In the genomic region with DNA sequence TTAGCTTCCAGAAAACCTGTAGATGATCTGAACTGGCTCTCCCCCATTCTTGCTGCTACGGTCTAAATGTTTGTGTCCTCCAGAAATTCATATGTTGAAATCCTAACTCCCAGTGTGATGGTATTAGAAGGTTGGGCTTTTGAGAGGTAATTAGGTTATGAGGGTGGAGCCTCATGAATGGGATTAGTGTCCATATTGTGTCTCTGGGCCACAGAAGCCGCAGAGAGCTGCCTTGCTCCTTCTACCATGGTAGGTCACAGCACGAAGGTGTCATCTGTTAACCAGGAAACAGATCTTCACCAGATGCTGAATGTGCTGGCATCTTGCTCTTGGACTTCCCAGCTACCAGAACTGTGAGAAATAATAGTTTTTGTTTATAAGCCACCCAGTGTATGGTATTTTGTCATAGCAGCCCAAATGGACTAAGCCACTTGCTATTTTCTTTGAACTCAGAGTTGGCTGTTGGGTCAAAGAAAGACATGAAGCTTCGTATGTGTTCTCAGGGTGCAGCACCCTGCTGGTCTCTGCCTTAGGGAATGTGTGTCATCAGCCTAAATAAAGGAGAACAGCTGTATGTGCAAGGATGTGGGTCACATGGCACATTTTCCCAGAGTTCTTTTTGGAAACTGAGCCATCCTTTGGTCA, we compare ENCODE assay signal across 17 cellular contexts.
DNase-seq lines count a peak whose midpoint lies in the region; TF ChIP-seq lines count a peak whose summit lies in the region.
"Had no signal": no experiment of that assay in that cellular context is flagged by ENCODE, and none has a peak within 500 bp of the region (broad histone marks: within the 10 kb centered on the region; RNA-seq: fewer than 3 reads in every experiment).

No MANE protein-coding gene starts in this region.

- H3K4me2 ChIP-seq in SK-N-SH, result peak overlapping the region; percentile 38; the same call in 1 of the 2 replicates

- no peak overlapping the region for H3K9ac ChIP-seq in SK-N-SH

- H3K9me2 ChIP-seq in SK-N-SH, result no peaks in the 10 kb centered on the region

- POLR2A ChIA-PET in SK-N-SH (lab: Yijun Ruan, JAX), result no interaction called here

- H3K27ac ChIP-seq in SK-N-SH (ENCODE audit: low read depth in 2 of 2, low read length in 1 of 2) (peak overlapping the region; percentile 69 to 78; a peak in 3 of 4 replicates), sigmoid colon (peak overlapping the region in 3 of 4 donors; percentile 17 to 36 (median 34))
- H3K27ac ChIP-seq: cardiac muscle cell, RWPE1 had no signal

- H3K9me3 ChIP-seq in SK-N-SH (no peaks in the 10 kb centered on the region), sigmoid colon (no peaks in the 10 kb centered on the region)
- H3K9me3 ChIP-seq: MG63 had no signal

- H2AFZ ChIP-seq in SK-N-SH (ENCODE audit: low read depth), result no peak overlapping the region

- no peak for TF ChIP-seq EP300 in SK-N-SH (IDR thresholded peaks at IDR 0.05; ENCODE audit: borderline replicate concordance in 1 of 2, low read depth in 1 of 2, low read length in 1 of 2)
- no peak for TF ChIP-seq EP300 in sigmoid colon (IDR thresholded peaks at IDR 0.05)

- 0 out of 2 replicates have a peak, but pooled peaks cover 4% of the 10 kb centered on the region for H4K20me1 ChIP-seq in SK-N-SH (ENCODE audit: insufficient read depth)

- DNase-seq in HT1080 (ENCODE audit: low read depth) (peak; percentile 30), SK-N-SH (no peak), foreskin melanocyte (peak; percentile 37), sigmoid colon (no peak), mucosa of gallbladder (ENCODE audit: low spot score) (no peak)
- DNase-seq in stimulated activated CD4-positive, alpha-beta T cell treated with anti-CD3 and anti-CD28 coated beads, Interleukin-4, amount 100 ng/mL, for 4 hours, result no peak
- DNase-seq in activated CD8-positive, alpha-beta memory T cell treated with anti-CD3 and anti-CD28 coated beads, Interleukin-2, amount 50 U/mL, for 48 hours, result no peak
- DNase-seq in stimulated activated CD4-positive, alpha-beta T cell treated with anti-CD3 and anti-CD28 coated beads, Interleukin-12 subunit alpha, Interleukin-12 subunit beta, amount 100 ng/mL, for 4 hours, result no peak
- DNase-seq: activated CD4-positive, alpha-beta T cell treated with anti-CD3 and anti-CD28 coated beads for 36 hours; activated naive CD8-positive, alpha-beta T cell treated with anti-CD3 and anti-CD28 coated beads for 36 hours; activated T-cell treated with anti-CD3 and anti-CD28 coated beads, Interleukin-2, amount 50 U/mL, for 1 hour; immature natural killer cell; T-helper 9 cell; trophoblast cell had no signal

- H3K36me3 ChIP-seq in SK-N-SH (replicated peaks in 1 of 2; ENCODE audit: control insufficient read depth in 1 of 2, insufficient read depth in 2 of 2, low read length in 1 of 2) (no peaks in the 10 kb centered on the region), sigmoid colon (no peaks in the 10 kb centered on the region)
- H3K36me3 ChIP-seq: cardiac muscle cell, MG63 had no signal

- H3K4me3 ChIP-seq in SK-N-SH (ENCODE audit: low read depth in 2 of 2, low read length in 1 of 2) (no peak overlapping the region), sigmoid colon (no peak overlapping the region)
- H3K4me3 ChIP-seq: cardiac muscle cell, MG63 had no signal

- TF ChIP-seq POLR2A in sigmoid colon (IDR thresholded peaks at IDR 0.05), result no peak

- no peak for TF ChIP-seq RAD21 in SK-N-SH (IDR thresholded peaks at IDR 0.05; ENCODE audit: low read length)

- peaks cover 17% of the 10 kb centered on the region for H3F3A ChIP-seq in SK-N-SH (replicated peaks; ENCODE audit: insufficient read depth)

- CTCF ChIA-PET in SK-N-SH (lab: Yijun Ruan, JAX), result interaction anchor here (1.1 to 2.8 kb wide), 4 partner anchors 15 to 541 kb away, joined by 3 to 10 read pairs (median 5); no protein-coding TSS in a partner anchor

- H3K79me2 ChIP-seq in SK-N-SH (ENCODE audit: insufficient read depth), result no peaks in the 10 kb centered on the region

- intact Hi-C loops in sigmoid colon (cut with DNase I), result no loop called here

- H3K4me1 ChIP-seq in SK-N-SH (ENCODE audit: control insufficient read depth in 1 of 2, insufficient read depth in 2 of 2, low read depth in 1 of 2, low read length in 1 of 2) (peaks cover 13 to 22% of the 10 kb centered on the region in 2 experiments), sigmoid colon (peaks cover 0 to 24% (median 11%) of the 10 kb centered on the region in 4 donors)

- WGBS in SK-N-SH (ENCODE audit: low lambda C conversion rate), result 70% methylated on average over 4 of the region's 4 CpGs
- 84 to 89% methylated on average over 4 of the region's 4 CpGs for WGBS in sigmoid colon, 2 donors

- H3K27me3 ChIP-seq in SK-N-SH (ENCODE audit: insufficient read depth) (no peaks in the 10 kb centered on the region), sigmoid colon (no peaks in the 10 kb centered on the region)
- H3K27me3 ChIP-seq: cardiac muscle cell, MG63 had no signal

- TF ChIP-seq CTCF in SK-N-SH (IDR thresholded peaks at IDR 0.05) (no peak), sigmoid colon (IDR thresholded peaks at IDR 0.05) (no peak)

TF ChIP-seq in SK-N-SH, 30 proteins besides CTCF, POLR2A, EP300 and RAD21:
- no peak for TF ChIP-seq JUND (IDR thresholded peaks at IDR 0.05)
- no peak for TF ChIP-seq MEF2A (IDR thresholded peaks at IDR 0.05; ENCODE audit: borderline replicate concordance, low read depth)
- no peak for TF ChIP-seq GATA2 (CRISPR knock-in tag; IDR thresholded peaks at IDR 0.05)
- TF ChIP-seq EZH2phosphoT487 (IDR thresholded peaks at IDR 0.05; ENCODE audit: borderline replicate concordance, low read depth), result no peak
- no peak for TF ChIP-seq RCOR1 (IDR thresholded peaks at IDR 0.05; ENCODE audit: low read length)
- no peak for TF ChIP-seq TEAD4 (IDR thresholded peaks at IDR 0.05; ENCODE audit: borderline replicate concordance, insufficient read depth)
- no peak for TF ChIP-seq YY1 (IDR thresholded peaks at IDR 0.05; ENCODE audit: low read depth)
- TF ChIP-seq, protein P1, sequence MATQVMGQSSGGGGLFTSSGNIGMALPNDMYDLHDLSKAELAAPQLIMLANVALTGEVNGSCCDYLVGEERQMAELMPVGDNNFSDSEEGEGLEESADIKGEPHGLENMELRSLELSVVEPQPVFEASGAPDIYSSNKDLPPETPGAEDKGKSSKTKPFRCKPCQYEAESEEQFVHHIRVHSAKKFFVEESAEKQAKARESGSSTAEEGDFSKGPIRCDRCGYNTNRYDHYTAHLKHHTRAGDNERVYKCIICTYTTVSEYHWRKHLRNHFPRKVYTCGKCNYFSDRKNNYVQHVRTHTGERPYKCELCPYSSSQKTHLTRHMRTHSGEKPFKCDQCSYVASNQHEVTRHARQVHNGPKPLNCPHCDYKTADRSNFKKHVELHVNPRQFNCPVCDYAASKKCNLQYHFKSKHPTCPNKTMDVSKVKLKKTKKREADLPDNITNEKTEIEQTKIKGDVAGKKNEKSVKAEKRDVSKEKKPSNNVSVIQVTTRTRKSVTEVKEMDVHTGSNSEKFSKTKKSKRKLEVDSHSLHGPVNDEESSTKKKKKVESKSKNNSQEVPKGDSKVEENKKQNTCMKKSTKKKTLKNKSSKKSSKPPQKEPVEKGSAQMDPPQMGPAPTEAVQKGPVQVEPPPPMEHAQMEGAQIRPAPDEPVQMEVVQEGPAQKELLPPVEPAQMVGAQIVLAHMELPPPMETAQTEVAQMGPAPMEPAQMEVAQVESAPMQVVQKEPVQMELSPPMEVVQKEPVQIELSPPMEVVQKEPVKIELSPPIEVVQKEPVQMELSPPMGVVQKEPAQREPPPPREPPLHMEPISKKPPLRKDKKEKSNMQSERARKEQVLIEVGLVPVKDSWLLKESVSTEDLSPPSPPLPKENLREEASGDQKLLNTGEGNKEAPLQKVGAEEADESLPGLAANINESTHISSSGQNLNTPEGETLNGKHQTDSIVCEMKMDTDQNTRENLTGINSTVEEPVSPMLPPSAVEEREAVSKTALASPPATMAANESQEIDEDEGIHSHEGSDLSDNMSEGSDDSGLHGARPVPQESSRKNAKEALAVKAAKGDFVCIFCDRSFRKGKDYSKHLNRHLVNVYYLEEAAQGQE (IDR thresholded peaks at IDR 0.05; ENCODE audit: low read depth, low read length), result no peak
- no peak for TF ChIP-seq ELF1 (IDR thresholded peaks at IDR 0.05)
- TF ChIP-seq RFX5 (IDR thresholded peaks at IDR 0.05; ENCODE audit: low read length), result no peak
- TF ChIP-seq TAF1 (IDR thresholded peaks at IDR 0.05; ENCODE audit: borderline replicate concordance, low read depth, low read length), result no peak
- no peak for TF ChIP-seq NRF1 (IDR thresholded peaks at IDR 0.05; ENCODE audit: low read depth, low read length)
- no peak for TF ChIP-seq FOXJ3 (CRISPR knock-in tag; IDR thresholded peaks at IDR 0.05)

Comparison
In these comparisons a context has a peak if more than half of its experiments do, and no peak if none do; other contexts are left out.
1. DNase-seq: peak in HT1080 (single experiment) and foreskin melanocyte (single experiment); none in SK-N-SH (single experiment), sigmoid colon (single experiment), stimulated activated CD4-positive, alpha-beta T cell treated with anti-CD3 and anti-CD28 coated beads, Interleukin-4, amount 100 ng/mL, for 4 hours (0 of 2), mucosa of gallbladder (single experiment), activated CD8-positive, alpha-beta memory T cell treated with anti-CD3 and anti-CD28 coated beads, Interleukin-2, amount 50 U/mL, for 48 hours (single experiment) and stimulated activated CD4-positive, alpha-beta T cell treated with anti-CD3 and anti-CD28 coated beads, Interleukin-12 subunit alpha, Interleukin-12 subunit beta, amount 100 ng/mL, for 4 hours (single experiment).